Comparison of ENCODE assay signal across 8 cellular contexts in genomic region chr19:48480476-48481190, GRCh38. TPM values are rescaled to one million over a fixed set of nuclear protein-coding genes. Genes with fewer than 3 reads are reported as not detected.
DNase-seq lines count a peak whose midpoint lies in the region; ATAC-seq and TF ChIP-seq lines count a peak whose summit lies in the region.

No MANE protein-coding gene starts in this region.

- H3K4me3 ChIP-seq in SK-N-SH (ENCODE audit: low read depth in 2 of 2, low read length in 1 of 2) (no peak overlapping the region), skeletal muscle satellite cell (ENCODE audit: low read length) (peak overlapping the region; percentile 58)

- peak; percentile 2; the same call in 2 of the 3 replicates for ATAC-seq in SK-N-SH treated with all-trans-retinoic acid at 6 μM for 48 hours
- ATAC-seq in left ventricle myocardium superior = peak; percentile 74
- ATAC-seq in HG02970 (IDR thresholded peaks at IDR 0.05; ENCODE audit: low FRiP score, unreplicated experiment) = no peak

- peaks cover 7 to 11% of the 10 kb centered on the region in 2 experiments; a peak in 3 of 4 replicates for H3K4me1 ChIP-seq in SK-N-SH (ENCODE audit: control insufficient read depth in 1 of 2, insufficient read depth in 2 of 2, low read depth in 1 of 2, low read length in 1 of 2)
- H3K4me1 ChIP-seq in skeletal muscle satellite cell (ENCODE audit: control insufficient read depth, insufficient read depth, low read length) = peaks cover 25% of the 10 kb centered on the region

- H3K9ac ChIP-seq in SK-N-SH = no peak overlapping the region
- H3K9ac ChIP-seq in skeletal muscle satellite cell (ENCODE audit: low read depth, low read length) = peak overlapping the region; percentile 52

- H3K27me3 ChIP-seq in SK-N-SH (ENCODE audit: insufficient read depth) (no peaks in the 10 kb centered on the region), skeletal muscle satellite cell (ENCODE audit: control insufficient read depth, insufficient read depth, low read length) (no peaks in the 10 kb centered on the region)

- DNase-seq in SK-N-SH = no peak
- DNase-seq in activated naive CD8-positive, alpha-beta T cell treated with anti-CD3 and anti-CD28 coated beads for 36 hours = peak; percentile 70
- peak; percentile 76 for DNase-seq in left ventricle myocardium superior
- DNase-seq in KG1 (lab: John Stamatoyannopoulos, UW) = no peak
- no peak for DNase-seq in NK-92 treated with Interleukin-12 subunit alpha and Interleukin-12 subunit beta, amount 100 ng/mL, for 24 hours (lab: John Stamatoyannopoulos, UW)

- peaks cover 7 to 36% of the 10 kb centered on the region in 2 experiments for H3K36me3 ChIP-seq in SK-N-SH (replicated peaks in 1 of 2; ENCODE audit: control insufficient read depth in 1 of 2, insufficient read depth in 2 of 2, low read length in 1 of 2)
- H3K36me3 ChIP-seq in skeletal muscle satellite cell (ENCODE audit: insufficient read depth, low read length) = peaks cover 38% of the 10 kb centered on the region

- peak overlapping the region; percentile 90 for H3K27ac Mint-ChIP-seq in activated naive CD8-positive, alpha-beta T cell treated with anti-CD3 and anti-CD28 coated beads for 36 hours

- POLR2A ChIA-PET in SK-N-SH (lab: Yijun Ruan, JAX) = interaction anchor here (1.4 kb wide), 1 partner anchor 9 kb away, joined by 6 read pairs; no protein-coding TSS in a partner anchor

- TF ChIP-seq CTCF in SK-N-SH (IDR thresholded peaks at IDR 0.05) = no peak

- H3K4me1 Mint-ChIP-seq in activated naive CD8-positive, alpha-beta T cell treated with anti-CD3 and anti-CD28 coated beads for 36 hours = peaks cover 20% of the 10 kb centered on the region

- H3K9me3 Mint-ChIP-seq in activated naive CD8-positive, alpha-beta T cell treated with anti-CD3 and anti-CD28 coated beads for 36 hours = no peaks in the 10 kb centered on the region

- peaks cover 22% of the 10 kb centered on the region for H3F3A ChIP-seq in SK-N-SH (replicated peaks; ENCODE audit: insufficient read depth)

- H2AFZ ChIP-seq in SK-N-SH (ENCODE audit: low read depth) = no peak overlapping the region

- H3K27ac ChIP-seq in SK-N-SH (ENCODE audit: low read depth in 2 of 2, low read length in 1 of 2) = no peak overlapping the region

- no peaks in the 10 kb centered on the region for H3K27me3 Mint-ChIP-seq in activated naive CD8-positive, alpha-beta T cell treated with anti-CD3 and anti-CD28 coated beads for 36 hours

- H3K9me2 ChIP-seq in SK-N-SH = no peaks in the 10 kb centered on the region

- H3K79me2 ChIP-seq in SK-N-SH (ENCODE audit: insufficient read depth) = no peaks in the 10 kb centered on the region

- peaks cover 9% of the 10 kb centered on the region for H4K20me1 ChIP-seq in SK-N-SH (ENCODE audit: insufficient read depth)

- TF ChIP-seq RAD21 in SK-N-SH (IDR thresholded peaks at IDR 0.05; ENCODE audit: low read length) = no peak

- H3K4me2 ChIP-seq in SK-N-SH (no peak overlapping the region), skeletal muscle satellite cell (ENCODE audit: low read length) (peak overlapping the region; percentile 81)

- intact Hi-C loops in left ventricle myocardium superior (cut with micrococcal nuclease) = no loop called here

- CTCF ChIA-PET in SK-N-SH (lab: Yijun Ruan, JAX) = interaction anchor here (4.4 kb wide), 1 partner anchor 9 kb away, joined by 23 read pairs; no protein-coding TSS in a partner anchor

- no peak for TF ChIP-seq EP300 in SK-N-SH (IDR thresholded peaks at IDR 0.05; ENCODE audit: borderline replicate concordance in 1 of 2, low read depth in 1 of 2, low read length in 1 of 2)

- peak overlapping the region; percentile 81 for H3K4me3 Mint-ChIP-seq in activated naive CD8-positive, alpha-beta T cell treated with anti-CD3 and anti-CD28 coated beads for 36 hours

- H3K9me3 ChIP-seq in SK-N-SH (no peaks in the 10 kb centered on the region), skeletal muscle satellite cell (replicated peaks; ENCODE audit: low read length) (no peaks in the 10 kb centered on the region)

- WGBS in SK-N-SH (ENCODE audit: low lambda C conversion rate) = 95% methylated on average over 48 of the region's 50 CpGs

- no peaks in the 10 kb centered on the region for H3K36me3 Mint-ChIP-seq in activated naive CD8-positive, alpha-beta T cell treated with anti-CD3 and anti-CD28 coated beads for 36 hours

TF ChIP-seq in SK-N-SH treated with all-trans-retinoic acid at 6 μM for 48 hours, 23 proteins besides CTCF, POLR2A, EP300 and RAD21:
- TF ChIP-seq POU6F1 (CRISPR knock-in tag; IDR thresholded peaks at IDR 0.05; ENCODE audit: borderline replicate concordance, low read depth) (no peak), TCF4 (CRISPR knock-in tag; IDR thresholded peaks at IDR 0.05; ENCODE audit: borderline replicate concordance) (no peak), ZNF70 (CRISPR knock-in tag; IDR thresholded peaks at IDR 0.05) (no peak), SNAI2 (CRISPR knock-in tag; IDR thresholded peaks at IDR 0.05) (no peak), ZNF8 (CRISPR knock-in tag; IDR thresholded peaks at IDR 0.05) (no peak), BACH2 (CRISPR knock-in tag; IDR thresholded peaks at IDR 0.05; ENCODE audit: borderline replicate concordance) (no peak), ZNF565 (CRISPR knock-in tag; conservative IDR thresholded peaks at IDR 0.05; ENCODE audit: low read depth) (no peak)

TF ChIP-seq in SK-N-SH, 30 proteins besides CTCF, POLR2A, EP300 and RAD21:
- TF ChIP-seq TCF12 (IDR thresholded peaks at IDR 0.05) = no peak
- TF ChIP-seq RFX5 (IDR thresholded peaks at IDR 0.05; ENCODE audit: low read length) = no peak
- no peak for TF ChIP-seq IRF3 (IDR thresholded peaks at IDR 0.05; ENCODE audit: low read depth, low read length)
- TF ChIP-seq FOXJ3 (CRISPR knock-in tag; IDR thresholded peaks at IDR 0.05) = no peak
- TF ChIP-seq FOSL2 (IDR thresholded peaks at IDR 0.05; ENCODE audit: borderline replicate concordance, low read depth) = no peak
- no peak for TF ChIP-seq GABPA (IDR thresholded peaks at IDR 0.05; ENCODE audit: low read depth)
- no peak for TF ChIP-seq USF1 (IDR thresholded peaks at IDR 0.05; ENCODE audit: borderline replicate concordance, low read depth)
TF ChIP-seq in SK-N-SH: peak in this region for 0.

RNA-seq across cellular contexts. Expression of gene CYTH2, which starts 11.5 kb away (rescaled TPM):
- polyA plus RNA-seq in SK-N-SH (2012; rRNA removed) = 69.5 and 77.6 TPM in 2 replicates
- 42.6 and 43.6 TPM in 2 replicates for polyA plus RNA-seq in SK-N-SH (2012; cell fraction: cytosol; rRNA removed)
- polyA plus RNA-seq in SK-N-SH (2012; cell fraction: nucleus; rRNA removed) = 308 and 364 TPM in 2 replicates
- 10 to 100 TPM; 18.2 to 21.7 TPM for total RNA-seq in activated naive CD8-positive, alpha-beta T cell treated with anti-CD3 and anti-CD28 coated beads for 36 hours
- 33.4 TPM for total RNA-seq in left ventricle myocardium superior
- total RNA-seq in skeletal muscle satellite cell (2012; rRNA removed) = 21.5 and 23.8 TPM in 2 replicates

RNA-seq across cellular contexts. Expression of gene KCNJ14, which starts 25.3 kb away (rescaled TPM):
- 1.1 and 1.2 TPM in 2 replicates for polyA plus RNA-seq in SK-N-SH (2012; rRNA removed)
- polyA plus RNA-seq in SK-N-SH (2012; cell fraction: cytosol; rRNA removed) = 0.54 and 0.93 TPM in 2 replicates
- 6.1 and 7.2 TPM in 2 replicates for polyA plus RNA-seq in SK-N-SH (2012; cell fraction: nucleus; rRNA removed)
- total RNA-seq in activated naive CD8-positive, alpha-beta T cell treated with anti-CD3 and anti-CD28 coated beads for 36 hours = 1 to 10 TPM; 1.4 to 1.5 TPM
- total RNA-seq in left ventricle myocardium superior = 0.35 TPM
- 0.44 and 0.76 TPM in 2 replicates for total RNA-seq in skeletal muscle satellite cell (2012; rRNA removed)

RNA-seq across cellular contexts. Expression of gene LMTK3, which starts 31.0 kb away (rescaled TPM):
- polyA plus RNA-seq in SK-N-SH (2012; rRNA removed) = 2.0 and 3.2 TPM in 2 replicates
- 1.0 and 2.3 TPM in 2 replicates for polyA plus RNA-seq in SK-N-SH (2012; cell fraction: cytosol; rRNA removed)
- polyA plus RNA-seq in SK-N-SH (2012; cell fraction: nucleus; rRNA removed) = 10.9 and 13.2 TPM in 2 replicates
- 1 to 10 TPM; 2.2 to 2.8 TPM for total RNA-seq in activated naive CD8-positive, alpha-beta T cell treated with anti-CD3 and anti-CD28 coated beads for 36 hours
- total RNA-seq in left ventricle myocardium superior = 1.4 TPM
- 0.22 and 0.51 TPM in 2 replicates for total RNA-seq in skeletal muscle satellite cell (2012; rRNA removed)

RNA-seq across cellular contexts. Expression of gene GRWD1, which starts 34.9 kb away (rescaled TPM):
- polyA plus RNA-seq in SK-N-SH (2012; rRNA removed) = 34.1 and 36.6 TPM in 2 replicates
- polyA plus RNA-seq in SK-N-SH (2012; cell fraction: cytosol; rRNA removed) = 23.8 and 30.6 TPM in 2 replicates
- 29.1 and 29.6 TPM in 2 replicates for polyA plus RNA-seq in SK-N-SH (2012; cell fraction: nucleus; rRNA removed)
- total RNA-seq in activated naive CD8-positive, alpha-beta T cell treated with anti-CD3 and anti-CD28 coated beads for 36 hours = 10 to 100 TPM; 91.1 to 98.5 TPM
- 15.7 TPM for total RNA-seq in left ventricle myocardium superior
- 50.0 and 55.8 TPM in 2 replicates for total RNA-seq in skeletal muscle satellite cell (2012; rRNA removed)

Comparison
In these comparisons a context has a peak if more than half of its experiments do, and no peak if none do; other contexts are left out.
1. DNase-seq: peak in activated naive CD8-positive, alpha-beta T cell treated with anti-CD3 and anti-CD28 coated beads for 36 hours (single experiment) and left ventricle myocardium superior (single experiment); none in SK-N-SH (single experiment), KG1 (single experiment) and NK-92 treated with Interleukin-12 subunit alpha and Interleukin-12 subunit beta, amount 100 ng/mL, for 24 hours (single experiment).